Comparison of ENCODE assay signal across 8 cellular contexts in genomic region chr9:136885950-136886578, GRCh38. TPM values are rescaled to one million over a fixed set of nuclear protein-coding genes. Genes with fewer than 3 reads are reported as not detected.
A peak's percentile ranks its signal among the peaks of the same experiment; 100 is the strongest.
DNase-seq lines count a peak whose midpoint lies in the region; ATAC-seq and TF ChIP-seq lines count a peak whose summit lies in the region.

A gene with protein sequence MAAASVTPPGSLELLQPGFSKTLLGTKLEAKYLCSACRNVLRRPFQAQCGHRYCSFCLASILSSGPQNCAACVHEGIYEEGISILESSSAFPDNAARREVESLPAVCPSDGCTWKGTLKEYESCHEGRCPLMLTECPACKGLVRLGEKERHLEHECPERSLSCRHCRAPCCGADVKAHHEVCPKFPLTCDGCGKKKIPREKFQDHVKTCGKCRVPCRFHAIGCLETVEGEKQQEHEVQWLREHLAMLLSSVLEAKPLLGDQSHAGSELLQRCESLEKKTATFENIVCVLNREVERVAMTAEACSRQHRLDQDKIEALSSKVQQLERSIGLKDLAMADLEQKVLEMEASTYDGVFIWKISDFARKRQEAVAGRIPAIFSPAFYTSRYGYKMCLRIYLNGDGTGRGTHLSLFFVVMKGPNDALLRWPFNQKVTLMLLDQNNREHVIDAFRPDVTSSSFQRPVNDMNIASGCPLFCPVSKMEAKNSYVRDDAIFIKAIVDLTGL (plus strand): TSS chr9:136886516. CDS start chr9:136898741, 12,225 bp downstream.

- peaks cover 7 to 56% (median 22%) of the 10 kb centered on the region in 4 donors for H3K4me1 Mint-ChIP-seq in CD4-positive, CD25-positive, alpha-beta regulatory T cell

- peaks cover 51% of the 10 kb centered on the region for H3K4me1 ChIP-seq in CD4-positive, CD25-positive, alpha-beta regulatory T cell (ENCODE audit: control insufficient read depth, insufficient read depth, low read length, poor library complexity, severe bottlenecking)
- H3K4me1 ChIP-seq in right lobe of liver = peaks cover 0 to 50% (median 16%) of the 10 kb centered on the region in 4 donors

- WGBS in right lobe of liver (ENCODE audit: insufficient coverage, low coverage, low lambda C conversion rate, missing lambda C conversion rate) = 0% methylated on average over 1 of the region's 88 CpGs

- peak; percentile 85 for TF ChIP-seq POLR2A in right lobe of liver (IDR thresholded peaks at IDR 0.05)

- no peaks in the 10 kb centered on the region for H3K27me3 Mint-ChIP-seq in CD4-positive, CD25-positive, alpha-beta regulatory T cell

- TF ChIP-seq CTCF in dorsolateral prefrontal cortex (IDR thresholded peaks at IDR 0.05 in 54 of 56, conservative IDR thresholded peaks at IDR 0.05 in 2 of 56; ENCODE audit: low read depth in 1 of 56, partially characterized antibody in 56 of 56) (peak in 31 of 56 donors; percentile 9 to 49 (median 27)), right lobe of liver (IDR thresholded peaks at IDR 0.05) (no peak)

- no peaks in the 10 kb centered on the region for H3K27me3 ChIP-seq in CD4-positive, CD25-positive, alpha-beta regulatory T cell (ENCODE audit: control insufficient read depth, insufficient read depth, low read length)
- H3K27me3 ChIP-seq in dorsolateral prefrontal cortex = no peaks in the 10 kb centered on the region
- H3K27me3 ChIP-seq in right lobe of liver = no peaks in the 10 kb centered on the region

- peak within 1 kb of the TSS; percentile 87 to 95 (median 92) for H3K4me3 Mint-ChIP-seq in CD4-positive, CD25-positive, alpha-beta regulatory T cell

- intact Hi-C loops in dorsolateral prefrontal cortex (cut with DNase I) (loop anchor here (2.0 to 5.0 kb wide), 3 partner anchors 19 to 56 kb away; partner anchors contain the start of genes FBXW5 (in 2 of the 2), EDF1 (in 1 of the 2) and MAMDC4 (in 1 of the 2)), right lobe of liver (cut with DNase I) (loop anchor here (10.0 kb wide), 2 partner anchors 49 to 59 kb away; partner anchors contain the start of genes C8G (in 1 of the 2) and FBXW5 (in 1 of the 2))

- peak; percentile 93 to 95 for ATAC-seq in CD4-positive, CD25-positive, alpha-beta regulatory T cell (ENCODE audit: low read depth in 2 of 2)
- ATAC-seq in GM19438 (IDR thresholded peaks at IDR 0.05; ENCODE audit: low read depth, unreplicated experiment) (peak; percentile 82), HG03571 (IDR thresholded peaks at IDR 0.05; ENCODE audit: unreplicated experiment) (peak; percentile 78), right lobe of liver (peak; percentile 76 to 96 (median 89))

- DNase-seq in CD4-positive, CD25-positive, alpha-beta regulatory T cell = peak; percentile 96 to 100 (median 97)
- DNase-seq in NCI-H82 (lab: John Stamatoyannopoulos, UW) (peak; percentile 98), dorsolateral prefrontal cortex (peak; percentile 96 to 100 (median 98)), right lobe of liver (peak; percentile 99)
- DNase-seq in activated CD4-positive, alpha-beta T cell treated with anti-CD3 and anti-CD28 coated beads, Interleukin-2, amount 50 U/mL, for 48 hours = peak; percentile 97 to 98
- DNase-seq in stimulated activated CD4-positive, alpha-beta T cell treated with anti-CD3 and anti-CD28 coated beads, Interleukin-4, amount 100 ng/mL, for 24 hours = peak; percentile 97

- H3K4me3 ChIP-seq in CD4-positive, CD25-positive, alpha-beta regulatory T cell (ENCODE audit: low read depth, low read length) = peak within 1 kb of the TSS; percentile 53
- H3K4me3 ChIP-seq in dorsolateral prefrontal cortex (peak within 1 kb of the TSS; percentile 69 to 96 (median 88)), right lobe of liver (peak within 1 kb of the TSS; percentile 80 to 97 (median 86))

- H3K27ac ChIP-seq in CD4-positive, CD25-positive, alpha-beta regulatory T cell (ENCODE audit: insufficient read depth, low read length, poor library complexity, severe bottlenecking) = peak within 1 kb of the TSS; percentile 96
- H3K27ac ChIP-seq in dorsolateral prefrontal cortex (peak within 1 kb of the TSS in 51 of 59 donors; percentile 1 to 91 (median 69)), right lobe of liver (peak within 1 kb of the TSS; percentile 91 to 99 (median 97))

- no peaks in the 10 kb centered on the region for H3K9me3 ChIP-seq in CD4-positive, CD25-positive, alpha-beta regulatory T cell (ENCODE audit: control insufficient read depth in 2 of 2, low read length in 2 of 2)
- H3K9me3 ChIP-seq in right lobe of liver = no peaks in the 10 kb centered on the region

- H3K27ac Mint-ChIP-seq in CD4-positive, CD25-positive, alpha-beta regulatory T cell = peak within 1 kb of the TSS; percentile 58 to 95 (median 91)

- H3K9me3 Mint-ChIP-seq in CD4-positive, CD25-positive, alpha-beta regulatory T cell = no peaks in the 10 kb centered on the region

- peaks cover 8% of the 10 kb centered on the region for H3K36me3 ChIP-seq in CD4-positive, CD25-positive, alpha-beta regulatory T cell (ENCODE audit: control insufficient read depth, insufficient read depth, low read length)
- H3K36me3 ChIP-seq in right lobe of liver = peaks cover 0 to 5% (median 0%) of the 10 kb centered on the region in 4 donors

- no peaks in the 10 kb centered on the region for H3K36me3 Mint-ChIP-seq in CD4-positive, CD25-positive, alpha-beta regulatory T cell

RNA-seq across cellular contexts. Expression of the gene that starts here (rescaled TPM):
- total RNA-seq in CD4-positive, CD25-positive, alpha-beta regulatory T cell = 28.6 TPM
- polyA plus RNA-seq in CD4-positive, CD25-positive, alpha-beta regulatory T cell = 10 to 100 TPM; 11.0 to 23.0 (median 15.6) TPM
- 10 to 100 TPM; 11.1 to 47.8 (median 17.7) TPM for total RNA-seq in dorsolateral prefrontal cortex
- total RNA-seq in right lobe of liver = 1 to 10 TPM; 5.8 to 8.8 (median 7.1) TPM

Comparison
In these comparisons a context has a peak if more than half of its experiments do, and no peak if none do; other contexts are left out.
1. Peak in every context shown above with its lines: DNase-seq, ATAC-seq, H3K4me3 ChIP-seq and H3K27ac ChIP-seq.
2. CTCF ChIP-seq: peak in dorsolateral prefrontal cortex (31 of 56); none in right lobe of liver (0 of 4).